8 cellular contexts compared by ENCODE assay signal in genomic region chr10:77173615-77174461, GRCh38.
DNase-seq lines count a peak whose midpoint lies in the region; ATAC-seq and TF ChIP-seq lines count a peak whose summit lies in the region.

No MANE protein-coding gene starts in this region.

- no peaks in the 10 kb centered on the region for H3K27me3 ChIP-seq in right lobe of liver

- 21% methylated on average over 2 of the region's 4 CpGs for WGBS in right lobe of liver (ENCODE audit: insufficient coverage, low coverage, low lambda C conversion rate, missing lambda C conversion rate)

- no peak for TF ChIP-seq POLR2A in right lobe of liver (IDR thresholded peaks at IDR 0.05)

- no peak overlapping the region for H3K4me3 ChIP-seq in right lobe of liver

- no peaks in the 10 kb centered on the region for H3K4me1 ChIP-seq in right lobe of liver

- peak; percentile 82 to 92 (median 86) for TF ChIP-seq CTCF in right lobe of liver (IDR thresholded peaks at IDR 0.05)

- H3K27ac ChIP-seq in right lobe of liver: no peak overlapping the region

- ATAC-seq in HG02798 (IDR thresholded peaks at IDR 0.05; ENCODE audit: poor library complexity, unreplicated experiment) (peak; percentile 68), right lobe of liver (peak; percentile 87 to 96 (median 93)), GM19035 (IDR thresholded peaks at IDR 0.05; ENCODE audit: unreplicated experiment) (no peak)

- H3K9me3 ChIP-seq in right lobe of liver: no peaks in the 10 kb centered on the region

- intact Hi-C loops in right lobe of liver (cut with DNase I): loop anchor here in 1 of 2 donors (5.0 kb wide), 1 partner anchor 218 kb away; no protein-coding TSS in a partner anchor

- DNase-seq in EL (peak; percentile 80), NCI-H345 treated with DMSO at 0.1 percent for 48 hours (lab: John Stamatoyannopoulos, UW; ENCODE audit: unreplicated experiment) (peak; percentile 26), dedifferentiated amniotic fluid mesenchymal stem cell (ENCODE audit: extremely low spot score) (peak; percentile 88), right lobe of liver (peak in 2 of 3 donors; percentile 41 to 73)
- peak; percentile 54 for DNase-seq in activated CD4-positive, alpha-beta T cell treated with anti-CD3 and anti-CD28 coated beads, Interleukin-2, amount 50 U/mL, for 1 hour
- DNase-seq in stimulated activated CD4-positive, alpha-beta T cell treated with anti-CD3 and anti-CD28 coated beads, TNF-alpha, amount 100 ng/mL, for 48 hours (ENCODE audit: low read depth in 3 of 3): peak; percentile 34 to 57 (median 43)

- no peaks in the 10 kb centered on the region for H3K36me3 ChIP-seq in right lobe of liver

Comparison
In these comparisons a context has a peak if more than half of its experiments do, and no peak if none do; other contexts are left out.
1. DNase-seq: peak in every context shown above with its lines; median percentile 88 in dedifferentiated amniotic fluid mesenchymal stem cell; 80 in EL; 57 in right lobe of liver; 54 in activated CD4-positive, alpha-beta T cell treated with anti-CD3 and anti-CD28 coated beads, Interleukin-2, amount 50 U/mL, for 1 hour; 43 in stimulated activated CD4-positive, alpha-beta T cell treated with anti-CD3 and anti-CD28 coated beads, TNF-alpha, amount 100 ng/mL, for 48 hours; 26 in NCI-H345 treated with DMSO at 0.1 percent for 48 hours.